21 cellular contexts compared by ENCODE assay signal in the genomic region with DNA sequence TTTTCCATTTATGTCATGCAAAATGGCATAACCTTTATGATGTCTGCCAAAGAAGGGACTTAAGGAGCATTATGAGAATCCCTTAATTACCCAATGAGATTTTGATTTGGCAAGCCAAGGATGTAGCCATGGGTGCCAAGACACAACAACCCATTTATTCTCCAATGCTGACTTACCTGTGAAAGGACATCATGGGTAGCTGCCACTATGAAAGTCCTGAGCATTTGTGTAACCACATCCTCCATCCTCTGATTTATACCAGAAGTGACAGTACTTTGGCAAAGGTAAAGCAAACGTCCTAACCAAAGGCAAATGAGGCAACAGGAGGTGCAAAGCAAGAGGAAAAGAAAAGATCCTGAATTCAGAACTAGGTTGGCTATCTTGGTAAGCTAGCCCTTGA.
"Had no signal": no experiment of that assay in that cellular context is flagged by ENCODE, and none has a peak within 500 bp of the region (broad histone marks: within the 10 kb centered on the region; RNA-seq: fewer than 3 reads in every experiment).

No MANE protein-coding gene starts in this region.

- H3K27me3 ChIP-seq: SJSA1 had no signal

- H3K36me3 ChIP-seq: SJSA1 had no signal

- DNase-seq: KBM-7, MV-4-11, NCI-H1048, NCI-H1105, NCI-H1417, NCI-H1436 treated with DMSO at 0.1 percent for 48 hours, NCI-H1694, NCI-H187 treated with DMSO at 0.1 percent for 48 hours, NCI-H2081 treated with DMSO at 0.1 percent for 48 hours, NCI-H2171, NCI-H226, NCI-H446, NCI-H510A, NCI-H524 treated with DMSO at 0.1 percent for 48 hours, NCI-H69, NCI-H82, Right ventricle myocardium superior, RPMI8226, SIG-M5 had no signal

- H3K9me3 ChIP-seq: SJSA1 had no signal

- H3K4me1 ChIP-seq: SJSA1 had no signal

- H3K27ac ChIP-seq: SJSA1, SK-N-MC had no signal

- H3K4me3 ChIP-seq: SJSA1, SK-N-MC had no signal
